In genomic region chr14:106605548-106606448, GRCh38 we compare ENCODE assay signal across 9 cellular contexts.
A peak's percentile ranks its signal among the peaks of the same experiment; 100 is the strongest.
DNase-seq lines count a peak whose midpoint lies in the region; ATAC-seq and TF ChIP-seq lines count a peak whose summit lies in the region.
"Had no signal": no experiment of that assay in that cellular context is flagged by ENCODE, and none has a peak within 500 bp of the region (broad histone marks: within the 10 kb centered on the region; RNA-seq: fewer than 3 reads in every experiment).

No MANE protein-coding gene starts in this region.

- H3K4me1 Mint-ChIP-seq in glutamatergic neuron (ENCODE audit: low read depth, unreplicated experiment): no peaks in the 10 kb centered on the region

- in situ Hi-C loops in GM13977 (cut with MboI; ENCODE audit: low pct_unique_long_range_greater_than_20kb, low sequenced_read_pairs, unreplicated experiment): no loop called here

- no peak overlapping the region for H3K4me3 Mint-ChIP-seq in glutamatergic neuron (ENCODE audit: unreplicated experiment)

- no peak overlapping the region for H3K27ac Mint-ChIP-seq in glutamatergic neuron (ENCODE audit: unreplicated experiment)

- peaks cover 11% of the 10 kb centered on the region for H3K36me3 Mint-ChIP-seq in glutamatergic neuron (ENCODE audit: unreplicated experiment)

- no peaks in the 10 kb centered on the region for H3K27me3 ChIP-seq in foreskin keratinocyte

- H3K4me1 ChIP-seq in foreskin keratinocyte: no peaks in the 10 kb centered on the region

- peaks cover 19% of the 10 kb centered on the region for H3K9me3 Mint-ChIP-seq in glutamatergic neuron (ENCODE audit: unreplicated experiment)

- peak; percentile 86 for TF ChIP-seq CTCF in GM13977 (IDR thresholded peaks at IDR 0.05; ENCODE audit: extremely low read depth, insufficient read depth, missing control alignments)
- TF ChIP-seq CTCF in VCaP (conservative IDR thresholded peaks at IDR 0.05): 0 out of 2 replicates have a peak, but pooled peaks have one; percentile 13
- TF ChIP-seq CTCF in foreskin keratinocyte (conservative IDR thresholded peaks at IDR 0.05): no peak
- no peak for TF ChIP-seq CTCF in glutamatergic neuron (IDR thresholded peaks at IDR 0.05; ENCODE audit: partially characterized antibody, unreplicated experiment)

- H3K27me3 Mint-ChIP-seq in glutamatergic neuron (ENCODE audit: unreplicated experiment): peaks cover 2% of the 10 kb centered on the region

- peak; percentile 68 for DNase-seq in GM13977 (ENCODE audit: low spot score)
- peak; percentile 54 to 58 for DNase-seq in Kasumi-1 (lab: John Stamatoyannopoulos, UW)
- peak; percentile 70 for DNase-seq in effector CD8-positive, alpha-beta T cell (lab: John Stamatoyannopoulos, UW)
- DNase-seq in stimulated activated CD8-positive, alpha-beta memory T cell treated with anti-CD3 and anti-CD28 coated beads, Interleukin-2, amount 100 ng/mL, for 48 hours (ENCODE audit: low read depth in 2 of 2): peak; percentile 76 to 83
- no peak for DNase-seq in foreskin keratinocyte
- DNase-seq in KG1 (lab: John Stamatoyannopoulos, UW): no peak
- no peak for DNase-seq in glutamatergic neuron

- no peak overlapping the region for H3K27ac ChIP-seq in VCaP
- no peak overlapping the region for H3K27ac ChIP-seq in foreskin keratinocyte
- H3K27ac ChIP-seq: SK-N-MC had no signal

- no peak for ATAC-seq in foreskin keratinocyte

Comparison
In these comparisons a context has a peak if more than half of its experiments do, and no peak if none do; other contexts are left out.
1. DNase-seq: peak in GM13977 (single experiment), Kasumi-1 (2 of 2), effector CD8-positive, alpha-beta T cell (single experiment) and stimulated activated CD8-positive, alpha-beta memory T cell treated with anti-CD3 and anti-CD28 coated beads, Interleukin-2, amount 100 ng/mL, for 48 hours (2 of 2); none in foreskin keratinocyte (0 of 2), KG1 (single experiment) and glutamatergic neuron (single experiment).
2. CTCF ChIP-seq: peak in GM13977 (single experiment) and VCaP (single experiment); none in foreskin keratinocyte (single experiment) and glutamatergic neuron (single experiment).